12 cellular contexts compared by ENCODE assay signal in the genomic region with DNA sequence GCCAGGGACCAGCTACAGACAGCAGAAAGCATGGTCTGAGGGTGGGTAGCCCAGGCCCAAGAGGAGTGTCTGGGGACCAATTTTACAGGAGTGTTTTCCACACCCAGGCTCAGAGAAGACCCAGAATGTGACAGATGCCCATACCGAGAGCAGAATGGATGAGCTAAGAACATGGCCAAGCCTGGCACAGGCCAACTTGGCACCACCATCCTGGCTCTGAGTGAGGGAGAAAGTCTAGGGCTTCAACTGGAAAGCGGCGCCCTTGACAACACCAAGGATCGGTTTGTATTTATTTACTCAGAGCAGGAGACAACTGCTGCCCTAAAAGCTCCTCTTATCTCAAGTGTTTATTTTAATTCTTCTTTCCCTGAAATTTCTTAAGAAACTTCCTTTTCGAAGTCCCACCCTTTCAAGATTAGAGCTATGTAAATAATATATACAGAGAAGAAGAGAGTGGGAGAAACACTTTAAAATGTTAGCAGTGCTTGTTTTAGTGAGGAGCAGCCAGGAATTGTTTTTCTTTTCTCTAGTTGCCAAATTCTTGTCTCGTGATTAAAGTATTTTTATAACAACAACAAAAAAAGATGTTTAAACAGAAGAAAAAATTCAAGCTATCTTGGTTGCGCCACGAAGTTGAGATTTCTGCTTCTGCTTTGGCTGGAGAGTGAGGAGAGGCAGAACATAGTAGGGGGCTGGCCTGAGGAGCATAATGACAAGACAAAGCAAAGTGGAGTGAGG. TPM values are rescaled to one million over a fixed set of nuclear protein-coding genes. Genes with fewer than 3 reads are reported as not detected.
DNase-seq lines count a peak whose midpoint lies in the region; ATAC-seq and TF ChIP-seq lines count a peak whose summit lies in the region.
"Had no signal": no experiment of that assay in that cellular context is flagged by ENCODE, and none has a peak within 500 bp of the region (broad histone marks: within the 10 kb centered on the region; RNA-seq: fewer than 3 reads in every experiment).

No MANE protein-coding gene starts in this region.

- CTCF ChIA-PET in T-cell (lab: Charles Lee) = no interaction called here

- 5 to 12% (median 12%) methylated on average over 8 of the region's 8 CpGs for WGBS in ovary, 3 donors

- no peak overlapping the region for H3K4me3 Mint-ChIP-seq in T-cell
- no peak overlapping the region for H3K4me3 Mint-ChIP-seq in stimulated activated naive B cell treated with anti-CD40 and anti-IgM and Interleukin-4, amounts not matched to agents 10 μg/mL and 1 μg/mL and 100 μg/mL, for 72 hours
- H3K4me3 Mint-ChIP-seq: activated CD4-positive, alpha-beta T cell treated with anti-CD3 and anti-CD28 coated beads, Interleukin-2, amount 10 ng/mL, durations not matched to agents 24 days and 14 days had no signal

- no peak for TF ChIP-seq POLR2A in ovary (IDR thresholded peaks at IDR 0.05)

- no peaks in the 10 kb centered on the region for H3K9me3 Mint-ChIP-seq in T-cell
- H3K9me3 Mint-ChIP-seq in stimulated activated naive B cell treated with anti-CD40 and anti-IgM and Interleukin-4, amounts not matched to agents 10 μg/mL and 1 μg/mL and 100 μg/mL, for 72 hours = no peaks in the 10 kb centered on the region
- H3K9me3 Mint-ChIP-seq: activated CD4-positive, alpha-beta T cell treated with anti-CD3 and anti-CD28 coated beads, Interleukin-2, amount 10 ng/mL, durations not matched to agents 24 days and 14 days had no signal

- no peaks in the 10 kb centered on the region for H3K36me3 Mint-ChIP-seq in T-cell
- H3K36me3 Mint-ChIP-seq in stimulated activated naive B cell treated with anti-CD40 and anti-IgM and Interleukin-4, amounts not matched to agents 10 μg/mL and 1 μg/mL and 100 μg/mL, for 72 hours = no peaks in the 10 kb centered on the region

- no peaks in the 10 kb centered on the region for H3K9me3 ChIP-seq in ovary
- H3K9me3 ChIP-seq: BLaER1 treated with 17β-estradiol and CSF1 and Interleukin-3, amounts not matched to agents 10 nM and 100 nM had no signal

- no peaks in the 10 kb centered on the region for H3K27me3 ChIP-seq in ovary

- no peak for ATAC-seq in T-cell (replicated peaks in 1 of 4)
- ATAC-seq in GM19023 (IDR thresholded peaks at IDR 0.05; ENCODE audit: unreplicated experiment) = no peak
- no peak for ATAC-seq in stimulated activated naive B cell treated with anti-CD40 and anti-IgM and Interleukin-4, amounts not matched to agents 10 μg/mL and 1 μg/mL and 100 μg/mL, for 72 hours (replicated peaks)
- no peak for ATAC-seq in HG02973 (IDR thresholded peaks at IDR 0.05; ENCODE audit: unreplicated experiment)

- peak overlapping the region; percentile 33 to 72 for H3K27ac ChIP-seq in ovary
- H3K27ac ChIP-seq: BLaER1 treated with 17β-estradiol and CSF1 and Interleukin-3, amounts not matched to agents 10 nM and 100 nM had no signal

- H3K4me1 Mint-ChIP-seq in T-cell = peaks cover 0 to 4% (median 3%) of the 10 kb centered on the region in 3 donors
- H3K4me1 Mint-ChIP-seq in stimulated activated naive B cell treated with anti-CD40 and anti-IgM and Interleukin-4, amounts not matched to agents 10 μg/mL and 1 μg/mL and 100 μg/mL, for 72 hours = peaks cover 4 to 15% of the 10 kb centered on the region in 2 donors
- H3K4me1 Mint-ChIP-seq: activated CD4-positive, alpha-beta T cell treated with anti-CD3 and anti-CD28 coated beads, Interleukin-2, amount 10 ng/mL, durations not matched to agents 24 days and 14 days had no signal

- DNase-seq in AG08395 (ENCODE audit: low spot score) (peak; percentile 67), NCI-H2196 treated with DMSO at 0.1 percent for 48 hours (lab: John Stamatoyannopoulos, UW; ENCODE audit: unreplicated experiment) (peak; percentile 22), fibroblast of mammary gland (ENCODE audit: low read depth) (peak; percentile 37), ovary (peak; percentile 56 to 79 (median 68)), T-cell (no peak)
- DNase-seq in stimulated activated naive B cell treated with anti-CD40 and anti-IgM and Interleukin-4, amounts not matched to agents 10 μg/mL and 1 μg/mL and 100 μg/mL, for 72 hours = no peak
- DNase-seq: activated CD4-positive, alpha-beta T cell treated with anti-CD3 and anti-CD28 coated beads, Interleukin-2, amount 10 ng/mL, durations not matched to agents 24 days and 14 days; NCI-H1092 had no signal

- H3K36me3 ChIP-seq in ovary = no peaks in the 10 kb centered on the region
- H3K36me3 ChIP-seq: BLaER1 treated with 17β-estradiol and CSF1 and Interleukin-3, amounts not matched to agents 10 nM and 100 nM had no signal

- intact Hi-C loops in ovary (cut with DNase I) = loop anchor here in 1 of 4 donors (2.0 kb wide), 1 partner anchor 14 kb away; no protein-coding TSS in a partner anchor

- H3K4me3 ChIP-seq in fibroblast of mammary gland (ENCODE audit: control insufficient read depth, low read depth, low read length) = no peak overlapping the region
- H3K4me3 ChIP-seq in ovary = no peak overlapping the region
- H3K4me3 ChIP-seq: BLaER1 treated with 17β-estradiol and CSF1 and Interleukin-3, amounts not matched to agents 10 nM and 100 nM had no signal

- peaks cover 27 to 34% of the 10 kb centered on the region in 2 donors for H3K27me3 Mint-ChIP-seq in T-cell
- H3K27me3 Mint-ChIP-seq in stimulated activated naive B cell treated with anti-CD40 and anti-IgM and Interleukin-4, amounts not matched to agents 10 μg/mL and 1 μg/mL and 100 μg/mL, for 72 hours = peaks cover 47 to 83% of the 10 kb centered on the region in 2 donors

- H3K27ac Mint-ChIP-seq in T-cell = no peak overlapping the region
- no peak overlapping the region for H3K27ac Mint-ChIP-seq in stimulated activated naive B cell treated with anti-CD40 and anti-IgM and Interleukin-4, amounts not matched to agents 10 μg/mL and 1 μg/mL and 100 μg/mL, for 72 hours
- H3K27ac Mint-ChIP-seq: activated CD4-positive, alpha-beta T cell treated with anti-CD3 and anti-CD28 coated beads, Interleukin-2, amount 10 ng/mL, durations not matched to agents 24 days and 14 days had no signal

- TF ChIP-seq CTCF in fibroblast of mammary gland (conservative IDR thresholded peaks at IDR 0.05; ENCODE audit: control insufficient read depth, insufficient read depth, low read depth, low read length) (no peak), ovary (IDR thresholded peaks at IDR 0.05) (no peak)

- POLR2A ChIA-PET in T-cell (lab: Charles Lee) = no interaction called here

- TF ChIP-seq EP300 in ovary (IDR thresholded peaks at IDR 0.05) = no peak

- H3K4me1 ChIP-seq in ovary (ENCODE audit: insufficient read depth) = peaks cover 20% of the 10 kb centered on the region
- H3K4me1 ChIP-seq: BLaER1 treated with 17β-estradiol and CSF1 and Interleukin-3, amounts not matched to agents 10 nM and 100 nM had no signal

RNA-seq across cellular contexts. Expression of a gene that starts 16.2 kb away (rescaled TPM):
- total RNA-seq in ovary (100 to 1,000 TPM in 6 of 7 donors, 10 to 100 TPM in 1; 58.5 to 334 (median 205) TPM), T-cell (10 to 100 TPM in 4 of 5 donors, 1 to 10 TPM in 1; 8.0 to 20.9 (median 15.4) TPM)
- 100 to 1,000 TPM in 1 of 2 donors, 10 to 100 TPM in 1; 13.3 to 114 TPM for polyA plus RNA-seq in ovary

RNA-seq across cellular contexts. Expression of a gene that starts 35.1 kb away (rescaled TPM):
- total RNA-seq in ovary (100 to 1,000 TPM in 1 of 7 donors, 10 to 100 TPM in 6; 27.8 to 100 (median 84.5) TPM), T-cell (100 to 1,000 TPM; 106 to 151 (median 145) TPM)
- polyA plus RNA-seq in ovary = 10 to 100 TPM; 37.9 to 70.3 TPM

RNA-seq across cellular contexts. Expression of a gene that starts 37.2 kb away (rescaled TPM):
- 1 to 10 TPM; 1.7 to 4.6 (median 4.1) TPM for total RNA-seq in ovary
- polyA plus RNA-seq in ovary = 1 to 10 TPM; 4.2 to 5.5 TPM
- 1 to 10 TPM in 4 of 5 donors, under 1 TPM in 1; 0.83 to 3.7 (median 1.5) TPM for total RNA-seq in T-cell

RNA-seq across cellular contexts. Expression of a gene that starts 54.7 kb away (rescaled TPM):
- total RNA-seq in ovary = 10 to 100 TPM in 1 of 7 donors, 1 to 10 TPM in 6; 2.4 to 21.7 (median 8.8) TPM
- 1 to 10 TPM; 1.9 to 4.8 TPM for polyA plus RNA-seq in ovary
- total RNA-seq in T-cell = 1 to 10 TPM in 3 of 5 donors, under 1 TPM in 2; 0.43 to 2.2 (median 1.6) TPM
- total RNA-seq: RPMI7951 had no signal

RNA-seq across cellular contexts. Expression of a gene that starts 58.8 kb away (rescaled TPM):
- total RNA-seq in ovary = 10 to 100 TPM in 5 of 7 donors, 1 to 10 TPM in 2; 2.4 to 44.1 (median 28.0) TPM
- 10 to 100 TPM; 16.3 to 27.7 TPM for polyA plus RNA-seq in ovary
- total RNA-seq in T-cell = 1 to 10 TPM; 1.7 to 3.3 (median 2.3) TPM
- total RNA-seq: RPMI7951 had no signal

Comparison
In these comparisons a context has a peak if more than half of its experiments do, and no peak if none do; other contexts are left out.
1. DNase-seq: peak in AG08395 (single experiment), NCI-H2196 treated with DMSO at 0.1 percent for 48 hours (single experiment), fibroblast of mammary gland (single experiment) and ovary (5 of 5); none in T-cell (0 of 34) and stimulated activated naive B cell treated with anti-CD40 and anti-IgM and Interleukin-4, amounts not matched to agents 10 μg/mL and 1 μg/mL and 100 μg/mL, for 72 hours (single experiment).